16 cellular contexts compared by ENCODE assay signal in the genomic region with DNA sequence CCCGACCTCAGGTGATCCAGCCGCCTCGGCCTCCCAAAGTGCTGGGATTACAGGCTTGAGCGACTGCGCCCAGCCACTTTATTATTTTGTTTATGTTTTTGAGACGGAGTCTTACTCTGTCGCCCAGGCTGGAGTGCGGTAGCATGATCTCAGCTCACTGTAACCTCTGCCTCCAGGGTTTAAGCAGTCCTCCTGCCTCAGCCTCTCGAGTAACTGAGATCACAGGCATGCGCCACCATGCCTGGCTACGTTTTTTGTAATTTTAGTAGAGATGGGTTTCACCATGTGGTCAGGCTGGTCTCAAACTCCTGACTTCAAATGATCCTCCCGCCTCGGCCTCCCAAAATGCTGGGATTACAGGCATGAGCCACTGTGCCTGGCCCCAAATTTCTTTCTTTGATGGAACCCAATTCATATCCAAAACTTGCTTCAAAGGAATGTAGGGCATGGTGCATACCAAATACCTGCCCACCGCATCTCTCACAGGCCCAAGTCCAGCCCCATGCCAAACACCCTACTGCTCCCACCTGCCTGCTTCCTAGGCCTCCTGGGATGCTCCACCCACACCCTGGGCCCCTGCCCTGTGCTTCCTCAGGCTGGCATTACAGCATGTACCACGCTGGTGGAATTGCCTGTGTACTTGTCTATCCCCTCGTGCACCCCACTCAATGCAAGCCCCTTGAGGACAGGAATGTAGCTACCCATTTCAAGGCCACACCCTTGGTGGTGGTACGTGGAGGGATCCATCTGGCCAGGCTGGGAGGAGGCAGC. TPM values are rescaled to one million over a fixed set of nuclear protein-coding genes. Genes with fewer than 3 reads are reported as not detected.
DNase-seq lines count a peak whose midpoint lies in the region; ATAC-seq, FAIRE-seq and TF ChIP-seq lines count a peak whose summit lies in the region.
"Had no signal": no experiment of that assay in that cellular context is flagged by ENCODE, and none has a peak within 500 bp of the region (broad histone marks: within the 10 kb centered on the region; RNA-seq: fewer than 3 reads in every experiment).

No MANE protein-coding gene starts in this region.

- dilution Hi-C loops in IMR-90 (cut with HindIII; ENCODE audit: low sequenced_read_pairs, unreplicated experiment) = no loop called here

- H3K4me3 Mint-ChIP-seq in CD14-positive monocyte = no peak overlapping the region
- no peak overlapping the region for H3K4me3 Mint-ChIP-seq in activated CD8-positive, alpha-beta T cell treated with anti-CD3 and anti-CD28 coated beads, Interleukin-2, amount 10 ng/mL, durations not matched to agents 7 days and 5 days
- H3K4me3 Mint-ChIP-seq: GM23338 had no signal

- TF ChIP-seq CTCF in CD14-positive monocyte (IDR thresholded peaks at IDR 0.05) (no peak), IMR-90 (conservative IDR thresholded peaks at IDR 0.05; ENCODE audit: low read depth, low read length) (no peak), H1 (IDR thresholded peaks at IDR 0.05; ENCODE audit: control extremely low read depth in 1 of 3, insufficient read depth in 1 of 3, low read depth in 1 of 3, low read length in 3 of 3) (no peak)

- peaks cover 1 to 5% (median 2%) of the 10 kb centered on the region in 3 donors for H3K27me3 Mint-ChIP-seq in CD14-positive monocyte (ENCODE audit: low read depth in 3 of 3)
- no peaks in the 10 kb centered on the region for H3K27me3 Mint-ChIP-seq in activated CD8-positive, alpha-beta T cell treated with anti-CD3 and anti-CD28 coated beads, Interleukin-2, amount 10 ng/mL, durations not matched to agents 7 days and 5 days (ENCODE audit: low read depth)

- FAIRE-seq in H1 (lab: Jason Lieb, UNC) = no peak
- FAIRE-seq: A204.1, GM12891, GM18507 had no signal

- H3K4me1 Mint-ChIP-seq in CD14-positive monocyte = peaks cover 40% of the 10 kb centered on the region
- H3K4me1 Mint-ChIP-seq in activated CD8-positive, alpha-beta T cell treated with anti-CD3 and anti-CD28 coated beads, Interleukin-2, amount 10 ng/mL, durations not matched to agents 7 days and 5 days (ENCODE audit: low read depth) = peaks cover 26% of the 10 kb centered on the region

- H3K27me3 ChIP-seq in IMR-90 (ENCODE audit: control insufficient read depth, insufficient read depth, low read length) = no peaks in the 10 kb centered on the region
- no peaks in the 10 kb centered on the region for H3K27me3 ChIP-seq in H1 (replicated peaks in 1 of 4; ENCODE audit: control insufficient read depth in 3 of 4, extremely low read depth in 1 of 4, insufficient read depth in 3 of 4, low read length in 3 of 4)
- no peaks in the 10 kb centered on the region for H3K27me3 ChIP-seq in trophoblast cell (ENCODE audit: insufficient read depth, low read length)
- H3K27me3 ChIP-seq: SJCRH30 had no signal

- H2BK5ac ChIP-seq in IMR-90 (ENCODE audit: low read depth, low read length, poor library complexity, severe bottlenecking) = no peak overlapping the region
- H2BK5ac ChIP-seq in H1 (ENCODE audit: low read depth, low read length) = 0 out of 2 replicates have a peak overlapping the region, but pooled peaks have one; percentile 20
- H2BK5ac ChIP-seq in trophoblast cell (ENCODE audit: low read depth, low read length, poor library complexity) = no peak overlapping the region

- no peak overlapping the region for H2AK9ac ChIP-seq in IMR-90 (replicated peaks; ENCODE audit: low read depth, low read length, poor library complexity)

- no peak overlapping the region for H3K23ac ChIP-seq in IMR-90 (ENCODE audit: low read depth, low read length)
- H3K23ac ChIP-seq in H1 (ENCODE audit: insufficient read length) = no peak overlapping the region
- no peak overlapping the region for H3K23ac ChIP-seq in trophoblast cell (ENCODE audit: low read length)

- H4K5ac ChIP-seq in IMR-90 (ENCODE audit: low read depth, low read length) = no peak overlapping the region
- no peak overlapping the region for H4K5ac ChIP-seq in H1 (ENCODE audit: insufficient read length, low read depth, low read length)

- H3K4me1 ChIP-seq in IMR-90 (ENCODE audit: control insufficient read depth, insufficient read depth, low read length) (peaks cover 17% of the 10 kb centered on the region), H1 (replicated peaks in 1 of 4; ENCODE audit: control insufficient read depth in 3 of 4, insufficient read depth in 4 of 4, low read length in 3 of 4) (peaks cover 7 to 25% (median 22%) of the 10 kb centered on the region in 4 experiments), trophoblast cell (ENCODE audit: control insufficient read depth in 1 of 2, insufficient read depth in 2 of 2, low read length in 2 of 2) (peaks cover 21 to 31% of the 10 kb centered on the region in 2 experiments)

- TF ChIP-seq POLR2A in IMR-90 (IDR thresholded peaks at IDR 0.05; ENCODE audit: low read depth, low read length) (no peak), H1 (IDR thresholded peaks at IDR 0.05; ENCODE audit: control extremely low read depth in 1 of 2, low read depth in 2 of 2, low read length in 2 of 2) (no peak)

- H3K9ac ChIP-seq in IMR-90 (ENCODE audit: low read depth, low read length) (no peak overlapping the region), H1 (replicated peaks in 1 of 4; ENCODE audit: extremely low read depth in 1 of 4, low read depth in 3 of 4, low read length in 3 of 4) (no peak overlapping the region), trophoblast cell (ENCODE audit: low read length) (no peak overlapping the region)

- in situ Hi-C loops in IMR-90 (cut with MboI; ENCODE audit: low sequenced_read_pairs) = no loop called here

- no peak overlapping the region for H4K12ac ChIP-seq in trophoblast cell (ENCODE audit: low read depth, low read length)

- no peak overlapping the region for H3K27ac ChIP-seq in IMR-90 (ENCODE audit: insufficient read depth, low read length)
- no peak overlapping the region for H3K27ac ChIP-seq in H1 (ENCODE audit: low read depth, low read length)
- no peak overlapping the region for H3K27ac ChIP-seq in trophoblast cell (ENCODE audit: low read depth, low read length)
- H3K27ac ChIP-seq: SJCRH30 had no signal

- H3K79me1 ChIP-seq in IMR-90 (ENCODE audit: low read depth in 1 of 2, low read length in 2 of 2) (peaks cover 0 to 4% of the 10 kb centered on the region in 2 experiments; a peak in 1 of 4 replicates), H1 (ENCODE audit: low read depth, low read length) (no peaks in the 10 kb centered on the region; the same call in 1 of the 2 replicates), trophoblast cell (ENCODE audit: low read length) (peaks cover 25% of the 10 kb centered on the region)

- H3K4me2 ChIP-seq in IMR-90 (ENCODE audit: low read depth, low read length) = no peak overlapping the region
- no peak overlapping the region for H3K4me2 ChIP-seq in H1 (ENCODE audit: insufficient read depth in 1 of 2, low read depth in 2 of 2, low read length in 2 of 2)
- no peak overlapping the region for H3K4me2 ChIP-seq in trophoblast cell (ENCODE audit: low read length)
- H3K4me2 ChIP-seq: GM23338 had no signal

- peaks cover 9% of the 10 kb centered on the region for H3K23me2 ChIP-seq in H1 (ENCODE audit: low read depth, low read length)

- H4K8ac ChIP-seq in IMR-90 (ENCODE audit: low read depth in 2 of 2, low read length in 2 of 2) (no peak overlapping the region), H1 (ENCODE audit: extremely low read depth, insufficient read depth, low read length) (no peak overlapping the region; the same call in 1 of the 2 replicates), trophoblast cell (ENCODE audit: low read depth, low read length) (no peak overlapping the region)

- no peak for ATAC-seq in IMR-90 (ENCODE audit: low read depth)
- no peak for ATAC-seq in activated CD8-positive, alpha-beta T cell treated with anti-CD3 and anti-CD28 coated beads, Interleukin-2, amount 10 ng/mL, durations not matched to agents 7 days and 5 days
- ATAC-seq: GM23338, PC-3 had no signal

- CTCF ChIA-PET in IMR-90 (lab: Yijun Ruan, JAX) (no interaction called here), H1 (lab: Charles Lee; ENCODE audit: partially characterized antibody) (interaction anchor here (1.8 to 4.1 kb wide), 3 partner anchors 12 to 36 kb away, joined by 6 to 29 read pairs (median 9); no protein-coding TSS in a partner anchor)
- CTCF ChIA-PET in activated CD8-positive, alpha-beta T cell treated with anti-CD3 and anti-CD28 coated beads, Interleukin-2, amount 10 ng/mL, durations not matched to agents 7 days and 5 days (lab: Charles Lee) = interaction anchor here (1.1 kb wide), 1 partner anchor 18 kb away, joined by 4 read pairs; no protein-coding TSS in a partner anchor

- H3K9me1 ChIP-seq in IMR-90 (ENCODE audit: insufficient read depth, low read length) = peaks cover 6% of the 10 kb centered on the region; the same call in 1 of the 2 replicates

- POLR2A ChIA-PET in IMR-90 (lab: Charles Lee; ENCODE audit: unreplicated experiment) = no interaction called here
- POLR2A ChIA-PET in H1 (lab: Charles Lee; ENCODE audit: partially characterized antibody) = interaction anchor here (0.7 to 9.0 kb wide), 5 partner anchors 8 to 195 kb away, joined by 3 to 191 read pairs (median 36); partner anchors contain the start of gene SMIM29
- POLR2A ChIA-PET in activated CD8-positive, alpha-beta T cell treated with anti-CD3 and anti-CD28 coated beads, Interleukin-2, amount 10 ng/mL, durations not matched to agents 7 days and 5 days (lab: Charles Lee) = no interaction called here

- H3K36me3 ChIP-seq in IMR-90 (ENCODE audit: control insufficient read depth, insufficient read depth, low read length) (no peaks in the 10 kb centered on the region), H1 (ENCODE audit: control insufficient read depth in 2 of 4, insufficient read depth in 4 of 4, low read length in 3 of 4) (no peaks in the 10 kb centered on the region), trophoblast cell (ENCODE audit: control insufficient read depth in 1 of 2, insufficient read depth in 2 of 2, low read length in 2 of 2) (no peaks in the 10 kb centered on the region)
- H3K36me3 ChIP-seq: SJCRH30 had no signal

- H3K56ac ChIP-seq in IMR-90 (ENCODE audit: extremely low read depth, insufficient read depth, low read length) (no peak overlapping the region), H1 (replicated peaks; ENCODE audit: insufficient read length, low read depth, low read length) (no peak overlapping the region)

- H2AFZ ChIP-seq in IMR-90 (replicated peaks; ENCODE audit: low read length, poor library complexity) = no peak overlapping the region
- H2AFZ ChIP-seq in H1 (ENCODE audit: low read length) = no peak overlapping the region
- H2AFZ ChIP-seq in trophoblast cell (ENCODE audit: insufficient read depth, low read length, poor library complexity) = no peak overlapping the region
- H2AFZ ChIP-seq: GM23338 had no signal

- TF ChIP-seq EP300 in H1 (IDR thresholded peaks at IDR 0.05; ENCODE audit: borderline replicate concordance in 1 of 2, low read depth in 2 of 2, low read length in 2 of 2) = no peak

- no peak overlapping the region for H3K14ac ChIP-seq in IMR-90 (replicated peaks; ENCODE audit: low read depth, low read length)
- H3K14ac ChIP-seq in H1 (ENCODE audit: insufficient read length) = no peak overlapping the region
- H3K14ac ChIP-seq in trophoblast cell (ENCODE audit: low read length) = no peak overlapping the region

- H3K9me3 ChIP-seq in IMR-90 (ENCODE audit: control insufficient read depth, insufficient read depth, low read length) = no peaks in the 10 kb centered on the region
- no peaks in the 10 kb centered on the region for H3K9me3 ChIP-seq in H1 (ENCODE audit: insufficient read depth in 2 of 2, low read depth in 1 of 2, low read length in 1 of 2)
- H3K9me3 ChIP-seq in trophoblast cell (ENCODE audit: insufficient read depth, low read depth, low read length) = peaks cover 4% of the 10 kb centered on the region
- H3K9me3 ChIP-seq: SJCRH30 had no signal

- H2BK120ac ChIP-seq in IMR-90 (ENCODE audit: low read depth, low read length) = no peak overlapping the region
- peak overlapping the region; percentile 21 for H2BK120ac ChIP-seq in H1 (replicated peaks; ENCODE audit: low read depth, low read length)
- no peak overlapping the region for H2BK120ac ChIP-seq in trophoblast cell (ENCODE audit: insufficient read depth, low read length, poor library complexity)

- H2AK5ac ChIP-seq in IMR-90 (ENCODE audit: low read depth, low read length) (peak overlapping the region; percentile 29; the same call in 1 of the 2 replicates), H1 (ENCODE audit: low read depth, low read length) (peak overlapping the region; percentile 24; the same call in 1 of the 2 replicates), trophoblast cell (ENCODE audit: low read length) (no peak overlapping the region)

- H3K18ac ChIP-seq in IMR-90 (ENCODE audit: low read depth, low read length) (no peak overlapping the region), H1 (ENCODE audit: extremely low read depth, low read length) (no peak overlapping the region), trophoblast cell (ENCODE audit: low read length) (no peak overlapping the region)

- peaks cover 0 to 3% (median 0%) of the 10 kb centered on the region in 7 donors for H3K9me3 Mint-ChIP-seq in CD14-positive monocyte
- no peaks in the 10 kb centered on the region for H3K9me3 Mint-ChIP-seq in activated CD8-positive, alpha-beta T cell treated with anti-CD3 and anti-CD28 coated beads, Interleukin-2, amount 10 ng/mL, durations not matched to agents 7 days and 5 days (ENCODE audit: insufficient read depth)
- H3K9me3 Mint-ChIP-seq: GM23338 had no signal

- H4K91ac ChIP-seq in IMR-90 (ENCODE audit: insufficient read depth, low read depth, low read length) = no peak overlapping the region
- H4K91ac ChIP-seq in H1 (replicated peaks; ENCODE audit: insufficient read length, low read length) = peak overlapping the region; percentile 68
- no peak overlapping the region for H4K91ac ChIP-seq in trophoblast cell (ENCODE audit: low read depth, low read length)

- BruUV-seq in IMR-90 (replicated peaks; lab: Mats Ljungman, UMichigan) = no TSS peak

- H3K27ac Mint-ChIP-seq in CD14-positive monocyte = peak overlapping the region in 4 of 7 donors; percentile 18 to 65 (median 40)
- H3K27ac Mint-ChIP-seq in activated CD8-positive, alpha-beta T cell treated with anti-CD3 and anti-CD28 coated beads, Interleukin-2, amount 10 ng/mL, durations not matched to agents 7 days and 5 days = no peak overlapping the region
- H3K27ac Mint-ChIP-seq: GM23338 had no signal

- no peak overlapping the region for H2BK20ac ChIP-seq in IMR-90 (ENCODE audit: low read depth, low read length)
- peak overlapping the region; percentile 88 for H2BK20ac ChIP-seq in H1 (ENCODE audit: low read length)

- DNase-seq in CD14-positive monocyte (ENCODE audit: low spot score) (no peak), IMR-90 (no peak), H1 (ENCODE audit: low read depth in 1 of 2, low spot score in 2 of 2) (no peak), trophoblast cell (peak; percentile 59 to 64), NCI-H774 (lab: John Stamatoyannopoulos, UW) (no peak), NOMO-1 (lab: John Stamatoyannopoulos, UW; ENCODE audit: unreplicated experiment in 2 of 2) (no peak)
- DNase-seq in activated CD8-positive, alpha-beta T cell treated with anti-CD3 and anti-CD28 coated beads, Interleukin-2, amount 10 ng/mL, durations not matched to agents 7 days and 5 days = no peak
- DNase-seq: C1 segment of cervical spinal cord, GF-D8, NCI-H187 treated with DMSO at 0.1 percent for 48 hours, PC-3, SJCRH30 had no signal

- H3K79me2 ChIP-seq in H1 (ENCODE audit: control insufficient read depth in 1 of 2, insufficient read depth in 2 of 2, low read length in 2 of 2) = peaks cover 0 to 3% of the 10 kb centered on the region in 2 experiments; a peak in 1 of 4 replicates
- peaks cover 6% of the 10 kb centered on the region for H3K79me2 ChIP-seq in trophoblast cell (ENCODE audit: control insufficient read depth, insufficient read depth, low read length, poor library complexity)

- no peak overlapping the region for H3K4me3 ChIP-seq in IMR-90 (ENCODE audit: insufficient read depth, low read depth, low read length)
- no peak overlapping the region for H3K4me3 ChIP-seq in H1 (ENCODE audit: extremely low read depth in 1 of 4, insufficient read depth in 2 of 4, low read depth in 3 of 4, low read length in 4 of 4)
- peak overlapping the region; percentile 20 for H3K4me3 ChIP-seq in trophoblast cell (ENCODE audit: low read depth, low read length)
- H3K4me3 ChIP-seq: GM23338, SJCRH30 had no signal

- H3K36me3 Mint-ChIP-seq in CD14-positive monocyte = peaks cover 0 to 2% of the 10 kb centered on the region in 2 donors
- H3K36me3 Mint-ChIP-seq in activated CD8-positive, alpha-beta T cell treated with anti-CD3 and anti-CD28 coated beads, Interleukin-2, amount 10 ng/mL, durations not matched to agents 7 days and 5 days (ENCODE audit: low read depth) = no peaks in the 10 kb centered on the region

- TF ChIP-seq RAD21 in IMR-90 (IDR thresholded peaks at IDR 0.05; ENCODE audit: low read length) (no peak), H1 (IDR thresholded peaks at IDR 0.05 in 1 of 2, conservative IDR thresholded peaks at IDR 0.05 in 1 of 2; ENCODE audit: low read depth in 2 of 2, low read length in 2 of 2) (no peak)

- H3K4ac ChIP-seq in IMR-90 (ENCODE audit: low read depth, low read length) (no peak overlapping the region; the same call in 1 of the 2 replicates), H1 (replicated peaks; ENCODE audit: insufficient read length, low read depth, low read length) (no peak overlapping the region), trophoblast cell (ENCODE audit: low read depth, low read length) (no peak overlapping the region)

- intact Hi-C loops in CD14-positive monocyte (cut with micrococcal nuclease) (no loop called here), IMR-90 (cut with micrococcal nuclease) (no loop called here)

- 90% methylated on average over 6 of the region's 17 CpGs; no CpG with 5 or more reads in 1 of the 2 experiments for WGBS in IMR-90 (ENCODE audit: extremely low coverage in 2 of 2, insufficient read length in 1 of 2), 2 experiments
- WGBS in H1 (ENCODE audit: extremely low coverage in 1 of 2, insufficient coverage in 1 of 2, insufficient read length in 1 of 2, insufficient replicate concordance in 2 of 2, low coverage in 1 of 2, low lambda C conversion rate in 2 of 2, missing lambda C conversion rate in 1 of 2), 2 experiments = 95% methylated on average over 17 of the region's 17 CpGs; no CpG with 5 or more reads in 1 of the 2 experiments
- no CpG with 5 or more reads among the region's 17 CpGs for WGBS in trophoblast cell (ENCODE audit: extremely low coverage, insufficient coverage, insufficient read length)

- no peaks in the 10 kb centered on the region for H4K20me1 ChIP-seq in IMR-90 (ENCODE audit: insufficient read depth, low read length)
- no peaks in the 10 kb centered on the region for H4K20me1 ChIP-seq in H1 (replicated peaks in 1 of 2; ENCODE audit: control insufficient read depth in 1 of 2, insufficient read depth in 2 of 2, low read length in 2 of 2)

- H2BK15ac ChIP-seq in IMR-90 (ENCODE audit: low read depth, low read length) (no peak overlapping the region), H1 (ENCODE audit: low read length) (peak overlapping the region; percentile 83; the same call in 1 of the 2 replicates)

- peak overlapping the region; percentile 7; the same call in 1 of the 2 replicates for H2BK12ac ChIP-seq in H1 (ENCODE audit: low read depth, low read length)
- H2BK12ac ChIP-seq in trophoblast cell (ENCODE audit: low read length) = no peak overlapping the region

RNA-seq across cellular contexts. Expression of gene HMGA1, which starts 4.9 kb away (rescaled TPM):
- 10 to 100 TPM; 11.4 to 17.6 TPM for polyA plus RNA-seq in CD14-positive monocyte
- total RNA-seq in IMR-90 (2012; rRNA removed) = 101 and 129 TPM in 2 replicates
- polyA plus RNA-seq in IMR-90 (2012; rRNA removed) = 589 and 652 TPM in 2 replicates
- polyA plus RNA-seq in IMR-90 (2012; cell fraction: cytosol; rRNA removed) = 380 and 646 TPM in 2 replicates
- polyA plus RNA-seq in IMR-90 (2012; cell fraction: nucleus; rRNA removed; ENCODE audit: low replicate concordance) = 226 and 344 TPM in 2 replicates
- 2,636 and 2,728 TPM in 2 replicates for total RNA-seq in H1 (2021; fragmentation: NEBNext Ultra II Directional; extraction: Animal tissue kit (Norgen Biotek cat#: 25700))
- polyA plus RNA-seq in H1 (2011; rRNA removed) = 1,557 and 2,732 TPM in 2 replicates
- 964 TPM for polyA plus RNA-seq in H1 (2011; cell fraction: cytosol; rRNA removed)
- 1,246 TPM for polyA plus RNA-seq in H1 (2011; cell fraction: nucleus; rRNA removed)
- 1,617 to 2,329 TPM (median 2,130 TPM) in 4 replicates for polyA plus RNA-seq in H1 (2012, experiment 1 of 2)
- polyA plus RNA-seq in H1 (2012, experiment 2 of 2) = 2,251 TPM
- polyA plus RNA-seq in H1 (2013, experiment 1 of 2) = 2,575 TPM
- 2,634 TPM for polyA plus RNA-seq in H1 (2013, experiment 2 of 2)
- polyA minus RNA-seq in H1 (2011; rRNA and poly(A)+ RNA removed) = 338 and 485 TPM in 2 replicates
- 832 TPM for polyA minus RNA-seq in H1 (2011; cell fraction: cytosol; rRNA and poly(A)+ RNA removed)
- 540 TPM for polyA minus RNA-seq in H1 (2011; cell fraction: nucleus; rRNA and poly(A)+ RNA removed)
- 615 and 629 TPM in 2 replicates for polyA plus RNA-seq in trophoblast cell (2013)
- total RNA-seq in activated CD8-positive, alpha-beta T cell treated with anti-CD3 and anti-CD28 coated beads, Interleukin-2, amount 10 ng/mL, durations not matched to agents 7 days and 5 days = 100 to 1,000 TPM; 300 to 308 TPM

RNA-seq across cellular contexts. Expression of gene SMIM29, which starts 17.1 kb away (rescaled TPM):
- polyA plus RNA-seq in CD14-positive monocyte = 10 to 100 TPM; 57.2 to 66.7 TPM
- total RNA-seq in IMR-90 (2012; rRNA removed) = 8.1 and 8.4 TPM in 2 replicates
- polyA plus RNA-seq in IMR-90 (2012; rRNA removed) = 25.6 and 28.9 TPM in 2 replicates
- polyA plus RNA-seq in IMR-90 (2012; cell fraction: cytosol; rRNA removed) = 27.3 and 43.9 TPM in 2 replicates
- polyA plus RNA-seq in IMR-90 (2012; cell fraction: nucleus; rRNA removed; ENCODE audit: low replicate concordance) = 16.8 and 47.4 TPM in 2 replicates
- total RNA-seq in H1 (2021; fragmentation: NEBNext Ultra II Directional; extraction: Animal tissue kit (Norgen Biotek cat#: 25700)) = 7.0 and 7.5 TPM in 2 replicates
- polyA plus RNA-seq in H1 (2011; rRNA removed) = 22.4 and 34.7 TPM in 2 replicates
- polyA plus RNA-seq in H1 (2011; cell fraction: cytosol; rRNA removed) = 15.6 TPM
- polyA plus RNA-seq in H1 (2011; cell fraction: nucleus; rRNA removed) = 15.2 TPM
- polyA plus RNA-seq in H1 (2012, experiment 1 of 2) = 6.4 to 10.4 TPM (median 8.7 TPM) in 4 replicates
- polyA plus RNA-seq in H1 (2012, experiment 2 of 2) = 8.8 TPM
- 6.6 TPM for polyA plus RNA-seq in H1 (2013, experiment 1 of 2)
- 6.5 TPM for polyA plus RNA-seq in H1 (2013, experiment 2 of 2)
- 3.6 and 6.5 TPM in 2 replicates for polyA minus RNA-seq in H1 (2011; rRNA and poly(A)+ RNA removed)
- 6.1 TPM for polyA minus RNA-seq in H1 (2011; cell fraction: cytosol; rRNA and poly(A)+ RNA removed)
- 11.5 TPM for polyA minus RNA-seq in H1 (2011; cell fraction: nucleus; rRNA and poly(A)+ RNA removed)
- polyA plus RNA-seq in trophoblast cell (2013) = 10.3 and 11.5 TPM in 2 replicates
- 10 to 100 TPM; 21.3 to 26.7 TPM for total RNA-seq in activated CD8-positive, alpha-beta T cell treated with anti-CD3 and anti-CD28 coated beads, Interleukin-2, amount 10 ng/mL, durations not matched to agents 7 days and 5 days

Comparison
In these comparisons a context has a peak if more than half of its experiments do, and no peak if none do; other contexts are left out.
1. DNase-seq: peak in trophoblast cell (2 of 2); none in CD14-positive monocyte (single experiment), IMR-90 (single experiment), H1 (0 of 2), activated CD8-positive, alpha-beta T cell treated with anti-CD3 and anti-CD28 coated beads, Interleukin-2, amount 10 ng/mL, durations not matched to agents 7 days and 5 days (single experiment), NCI-H774 (single experiment) and NOMO-1 (0 of 2).